ENCODE assay signal across 18 cellular contexts in the genomic region with DNA sequence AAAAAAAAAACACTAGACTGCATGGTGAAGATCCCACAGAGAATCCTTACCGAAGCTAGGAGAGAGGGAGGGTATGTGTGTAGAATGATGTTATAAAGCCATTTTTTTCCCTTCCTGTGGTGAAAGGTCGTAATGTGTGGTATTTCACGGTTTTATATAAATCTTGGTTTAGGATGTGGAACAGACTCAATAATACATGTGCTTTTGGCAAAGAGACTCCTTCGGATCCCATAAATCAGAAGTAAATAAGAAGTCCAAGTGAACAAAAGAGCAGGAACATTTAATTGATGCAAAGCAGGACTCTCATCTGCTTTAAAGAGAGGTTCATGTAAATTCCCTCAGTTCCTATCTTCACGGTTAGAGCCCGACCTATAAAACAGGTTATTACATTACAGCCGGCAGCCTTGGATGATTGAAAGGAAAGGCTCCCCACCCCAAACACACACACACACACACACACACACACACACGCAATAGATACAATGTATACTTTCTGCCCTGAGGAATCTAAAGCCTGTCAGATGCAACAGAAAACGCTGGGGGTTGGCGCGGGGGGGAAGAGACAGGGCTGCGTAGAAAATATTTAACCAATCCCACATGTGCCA. TPM values are rescaled to one million over a fixed set of nuclear protein-coding genes. Genes with fewer than 3 reads are reported as not detected.
DNase-seq lines count a peak whose midpoint lies in the region; ATAC-seq and TF ChIP-seq lines count a peak whose summit lies in the region.
"Had no signal": no experiment of that assay in that cellular context is flagged by ENCODE, and none has a peak within 500 bp of the region (broad histone marks: within the 10 kb centered on the region; RNA-seq: fewer than 3 reads in every experiment).

No MANE protein-coding gene starts in this region.

- DNase-seq in Calu3 (no peak), NCI-H1048 (lab: John Stamatoyannopoulos, UW) (peak; percentile 76), WERI-Rb-1 (no peak), H4 (ENCODE audit: low spot score) (no peak)
- DNase-seq in activated CD8-positive, alpha-beta memory T cell treated with anti-CD3 and anti-CD28 coated beads, Interleukin-2, amount 50 U/mL, for 4 hours = no peak
- no peak for DNase-seq in activated CD8-positive, alpha-beta T cell treated with anti-CD3 and anti-CD28 coated beads, Interleukin-2, amount 10 ng/mL, durations not matched to agents 7 days and 5 days
- DNase-seq in stimulated activated CD4-positive, alpha-beta T cell treated with anti-CD3 and anti-CD28 coated beads, Interleukin-2, amount 100 ng/mL, for 24 hours = no peak
- DNase-seq: activated CD4-positive, alpha-beta memory T cell treated with anti-CD3 and anti-CD28 coated beads for 36 hours; DND-41; foreskin fibroblast; lower lobe of right lung; naive thymus-derived CD8-positive, alpha-beta T cell had no signal

- intact Hi-C loops in Calu3 (cut with micrococcal nuclease; ENCODE audit: unreplicated experiment) = no loop called here

- peak overlapping the region; percentile 70 for H3K4me3 ChIP-seq in WERI-Rb-1 (ENCODE audit: low read depth, low read length)
- H3K4me3 ChIP-seq: BLaER1, lower lobe of right lung had no signal

- H3K4me1 Mint-ChIP-seq in Calu3 (ENCODE audit: low read depth, unreplicated experiment) (peaks cover 10% of the 10 kb centered on the region), nephron (peaks cover 16% of the 10 kb centered on the region)
- peaks cover 10% of the 10 kb centered on the region for H3K4me1 Mint-ChIP-seq in activated CD8-positive, alpha-beta T cell treated with anti-CD3 and anti-CD28 coated beads, Interleukin-2, amount 10 ng/mL, durations not matched to agents 7 days and 5 days (ENCODE audit: low read depth)
- H3K4me1 Mint-ChIP-seq: activated T-helper 17 cell treated with anti-CD3 and anti-CD28 coated beads, Interleukin-2, amount 50 U/mL, for 72 hours had no signal

- H3K27me3 Mint-ChIP-seq in Calu3 (ENCODE audit: unreplicated experiment) (peaks cover 88% of the 10 kb centered on the region), nephron (ENCODE audit: low read depth) (peaks cover 100% of the 10 kb centered on the region)
- H3K27me3 Mint-ChIP-seq in activated CD8-positive, alpha-beta T cell treated with anti-CD3 and anti-CD28 coated beads, Interleukin-2, amount 10 ng/mL, durations not matched to agents 7 days and 5 days (ENCODE audit: low read depth) = peaks cover 95% of the 10 kb centered on the region

- no peak for TF ChIP-seq CTCF in Calu3 (IDR thresholded peaks at IDR 0.05; ENCODE audit: unreplicated experiment)
- TF ChIP-seq CTCF in WERI-Rb-1 (IDR thresholded peaks at IDR 0.05; ENCODE audit: low read depth, low read length) = no peak
- no peak for TF ChIP-seq CTCF in nephron (IDR thresholded peaks at IDR 0.05; ENCODE audit: unreplicated experiment in 3 of 3)

- H3K36me3 ChIP-seq in WERI-Rb-1 = peaks cover 7% of the 10 kb centered on the region
- H3K36me3 ChIP-seq: BLaER1, lower lobe of right lung had no signal

- BruUV-seq in Calu3 (replicated peaks; lab: Mats Ljungman, UMichigan) = no TSS peak

- H3K27ac Mint-ChIP-seq in Calu3 (ENCODE audit: unreplicated experiment) (no peak overlapping the region), nephron (no peak overlapping the region)
- H3K27ac Mint-ChIP-seq in activated CD8-positive, alpha-beta T cell treated with anti-CD3 and anti-CD28 coated beads, Interleukin-2, amount 10 ng/mL, durations not matched to agents 7 days and 5 days = no peak overlapping the region
- H3K27ac Mint-ChIP-seq: activated CD4-positive, alpha-beta memory T cell treated with anti-CD3 and anti-CD28 coated beads for 36 hours; activated T-helper 17 cell treated with anti-CD3 and anti-CD28 coated beads, Interleukin-2, amount 50 U/mL, for 72 hours had no signal

- POLR2A ChIA-PET in activated CD8-positive, alpha-beta T cell treated with anti-CD3 and anti-CD28 coated beads, Interleukin-2, amount 10 ng/mL, durations not matched to agents 7 days and 5 days (lab: Charles Lee) = no interaction called here

- peak overlapping the region; percentile 86 for H3K27ac ChIP-seq in WERI-Rb-1
- H3K27ac ChIP-seq: BLaER1, lower lobe of right lung had no signal

- H3K36me3 Mint-ChIP-seq in Calu3 (ENCODE audit: insufficient read depth, unreplicated experiment) (peaks cover 9% of the 10 kb centered on the region), nephron (ENCODE audit: low read depth) (no peaks in the 10 kb centered on the region)
- no peaks in the 10 kb centered on the region for H3K36me3 Mint-ChIP-seq in activated CD8-positive, alpha-beta T cell treated with anti-CD3 and anti-CD28 coated beads, Interleukin-2, amount 10 ng/mL, durations not matched to agents 7 days and 5 days (ENCODE audit: low read depth)

- H3K9me3 Mint-ChIP-seq in Calu3 (ENCODE audit: low read depth, unreplicated experiment) = no peaks in the 10 kb centered on the region
- H3K9me3 Mint-ChIP-seq in nephron = peaks cover 3% of the 10 kb centered on the region
- H3K9me3 Mint-ChIP-seq in activated CD8-positive, alpha-beta T cell treated with anti-CD3 and anti-CD28 coated beads, Interleukin-2, amount 10 ng/mL, durations not matched to agents 7 days and 5 days (ENCODE audit: insufficient read depth) = no peaks in the 10 kb centered on the region
- H3K9me3 Mint-ChIP-seq: activated CD4-positive, alpha-beta memory T cell treated with anti-CD3 and anti-CD28 coated beads for 36 hours had no signal

- CTCF ChIA-PET in Calu3 (lab: Charles Lee) = interaction anchor here (0.6 kb wide), 1 partner anchor 248 kb away, joined by 4 read pairs; no protein-coding TSS in a partner anchor
- CTCF ChIA-PET in activated CD8-positive, alpha-beta T cell treated with anti-CD3 and anti-CD28 coated beads, Interleukin-2, amount 10 ng/mL, durations not matched to agents 7 days and 5 days (lab: Charles Lee) = interaction anchor here (2.3 kb wide), 1 partner anchor 12 kb away, joined by 10 read pairs; no protein-coding TSS in a partner anchor

- no peak for ATAC-seq in activated CD8-positive, alpha-beta T cell treated with anti-CD3 and anti-CD28 coated beads, Interleukin-2, amount 10 ng/mL, durations not matched to agents 7 days and 5 days
- ATAC-seq: activated T-helper 17 cell treated with anti-CD3 and anti-CD28 coated beads, Interleukin-2, amount 50 U/mL, for 72 hours had no signal

- H3K9me3 ChIP-seq in WERI-Rb-1 (ENCODE audit: severe bottlenecking) = no peaks in the 10 kb centered on the region
- H3K9me3 ChIP-seq: lower lobe of right lung had no signal

- H3K4me3 Mint-ChIP-seq in Calu3 (ENCODE audit: low read depth, unreplicated experiment) (peak overlapping the region; percentile 78), nephron (peak overlapping the region in 2 of 3 experiments; percentile 3 to 29)
- H3K4me3 Mint-ChIP-seq in activated CD8-positive, alpha-beta T cell treated with anti-CD3 and anti-CD28 coated beads, Interleukin-2, amount 10 ng/mL, durations not matched to agents 7 days and 5 days = no peak overlapping the region
- H3K4me3 Mint-ChIP-seq: activated CD4-positive, alpha-beta memory T cell treated with anti-CD3 and anti-CD28 coated beads for 36 hours; activated T-helper 17 cell treated with anti-CD3 and anti-CD28 coated beads, Interleukin-2, amount 50 U/mL, for 72 hours; naive thymus-derived CD8-positive, alpha-beta T cell had no signal

- no peaks in the 10 kb centered on the region for H3K27me3 ChIP-seq in WERI-Rb-1 (ENCODE audit: insufficient read depth, low read depth, severe bottlenecking)

RNA-seq across cellular contexts. Expression of a gene that starts 8.7 kb away (rescaled TPM):
- total RNA-seq in Calu3 (2022) = not detected in 2 replicates
- total RNA-seq in H4 (2014; rRNA removed; shearing (Covaris generic)) = 0.35 and 0.51 TPM in 2 replicates
- not detected for total RNA-seq in activated CD8-positive, alpha-beta T cell treated with anti-CD3 and anti-CD28 coated beads, Interleukin-2, amount 10 ng/mL, durations not matched to agents 7 days and 5 days
- total RNA-seq: activated CD4-positive, alpha-beta memory T cell treated with anti-CD3 and anti-CD28 coated beads for 36 hours; activated T-helper 17 cell treated with anti-CD3 and anti-CD28 coated beads, Interleukin-2, amount 50 U/mL, for 72 hours; lower lobe of right lung; MCF 10A; naive thymus-derived CD8-positive, alpha-beta T cell; OCI-LY7 had no signal

RNA-seq across cellular contexts. Expression of a gene that starts 10.5 kb away (rescaled TPM):
- 1.1 and 1.2 TPM in 2 replicates for total RNA-seq in Calu3 (2022)
- total RNA-seq in H4 (2014; rRNA removed; shearing (Covaris generic)) = 1.7 and 5.3 TPM in 2 replicates
- not detected for total RNA-seq in activated CD8-positive, alpha-beta T cell treated with anti-CD3 and anti-CD28 coated beads, Interleukin-2, amount 10 ng/mL, durations not matched to agents 7 days and 5 days
- total RNA-seq: activated CD4-positive, alpha-beta memory T cell treated with anti-CD3 and anti-CD28 coated beads for 36 hours; activated T-helper 17 cell treated with anti-CD3 and anti-CD28 coated beads, Interleukin-2, amount 50 U/mL, for 72 hours; lower lobe of right lung; MCF 10A; naive thymus-derived CD8-positive, alpha-beta T cell; OCI-LY7; subcutaneous adipose tissue had no signal
